ENCODE assay signal across 8 cellular contexts in genomic region chr11:69292221-69292648, GRCh38. TPM values are rescaled to one million over a fixed set of nuclear protein-coding genes. Genes with fewer than 3 reads are reported as not detected.
DNase-seq lines count a peak whose midpoint lies in the region; ATAC-seq and TF ChIP-seq lines count a peak whose summit lies in the region.

No MANE protein-coding gene starts in this region.

- CTCF ChIA-PET in activated CD8-positive, alpha-beta memory T cell treated with anti-CD3 and anti-CD28 coated beads, Interleukin-2, amount 10 ng/mL, durations not matched to agents 7 days and 5 days (lab: Charles Lee): interaction anchor here (0.6 to 3.0 kb wide), 15 partner anchors 14 to 378 kb away, joined by 3 to 18 read pairs (median 3); no protein-coding TSS in a partner anchor

- peaks cover 2% of the 10 kb centered on the region for H3K36me3 Mint-ChIP-seq in activated CD8-positive, alpha-beta memory T cell treated with anti-CD3 and anti-CD28 coated beads, Interleukin-2, amount 10 ng/mL, durations not matched to agents 7 days and 5 days

- no peak overlapping the region for H3K4me3 ChIP-seq in H7 (ENCODE audit: insufficient read depth, low read depth, low read length)

- no peaks in the 10 kb centered on the region for H3K36me3 ChIP-seq in H7 (replicated peaks; ENCODE audit: control insufficient read depth, insufficient read depth, low read length)

- H3K27ac ChIP-seq in 22Rv1: no peak overlapping the region

- H3K9me3 Mint-ChIP-seq in activated CD8-positive, alpha-beta memory T cell treated with anti-CD3 and anti-CD28 coated beads, Interleukin-2, amount 10 ng/mL, durations not matched to agents 7 days and 5 days (ENCODE audit: low read depth): no peaks in the 10 kb centered on the region

- DNase-seq in H7 (peak; percentile 89), erythroblast (lab: John Stamatoyannopoulos, UW) (peak; percentile 35 to 46), cerebellar nuclear complex (lab: John Stamatoyannopoulos, UW) (no peak), NCI-H345 (lab: John Stamatoyannopoulos, UW) (no peak)
- peak; percentile 60 for DNase-seq in activated CD8-positive, alpha-beta memory T cell treated with anti-CD3 and anti-CD28 coated beads, Interleukin-2, amount 10 ng/mL, durations not matched to agents 7 days and 5 days
- DNase-seq in stimulated activated CD4-positive, alpha-beta T cell treated with anti-CD3 and anti-CD28 coated beads, Interleukin-1b, Interleukin-23, amount 100 ng/mL, for 24 hours (ENCODE audit: low read depth in 4 of 4, low spot score in 1 of 4): peak in 3 of 4 experiments; percentile 32 to 41 (median 35)

- no peak overlapping the region for H3K27ac Mint-ChIP-seq in activated CD8-positive, alpha-beta memory T cell treated with anti-CD3 and anti-CD28 coated beads, Interleukin-2, amount 10 ng/mL, durations not matched to agents 7 days and 5 days

- TF ChIP-seq POLR2A in erythroblast (IDR thresholded peaks at IDR 0.05; ENCODE audit: low read length): no peak

- no peak for ATAC-seq in activated CD8-positive, alpha-beta memory T cell treated with anti-CD3 and anti-CD28 coated beads, Interleukin-2, amount 10 ng/mL, durations not matched to agents 7 days and 5 days
- no peak for ATAC-seq in HG02571 (IDR thresholded peaks at IDR 0.05; ENCODE audit: unreplicated experiment)

- H3K27me3 ChIP-seq in H7 (ENCODE audit: control insufficient read depth, insufficient read depth, low read length): no peaks in the 10 kb centered on the region

- TF ChIP-seq CTCF in 22Rv1 (IDR thresholded peaks at IDR 0.05): peak; percentile 74

- H3K27me3 Mint-ChIP-seq in activated CD8-positive, alpha-beta memory T cell treated with anti-CD3 and anti-CD28 coated beads, Interleukin-2, amount 10 ng/mL, durations not matched to agents 7 days and 5 days: peaks cover 9% of the 10 kb centered on the region

- H3K4me1 Mint-ChIP-seq in activated CD8-positive, alpha-beta memory T cell treated with anti-CD3 and anti-CD28 coated beads, Interleukin-2, amount 10 ng/mL, durations not matched to agents 7 days and 5 days: peaks cover 18% of the 10 kb centered on the region

- no peak overlapping the region for H3K4me3 Mint-ChIP-seq in activated CD8-positive, alpha-beta memory T cell treated with anti-CD3 and anti-CD28 coated beads, Interleukin-2, amount 10 ng/mL, durations not matched to agents 7 days and 5 days

RNA-seq across cellular contexts. Expression of gene MYEOV, which starts 1.7 kb away (rescaled TPM):
- total RNA-seq in H7 (2014; rRNA removed; shearing (Covaris generic)): 2.0 and 4.3 TPM in 2 replicates
- total RNA-seq in activated CD8-positive, alpha-beta memory T cell treated with anti-CD3 and anti-CD28 coated beads, Interleukin-2, amount 10 ng/mL, durations not matched to agents 7 days and 5 days: not detected

Comparison
In these comparisons a context has a peak if more than half of its experiments do, and no peak if none do; other contexts are left out.
1. DNase-seq: peak in H7 (single experiment), activated CD8-positive, alpha-beta memory T cell treated with anti-CD3 and anti-CD28 coated beads, Interleukin-2, amount 10 ng/mL, durations not matched to agents 7 days and 5 days (single experiment), erythroblast (2 of 2) and stimulated activated CD4-positive, alpha-beta T cell treated with anti-CD3 and anti-CD28 coated beads, Interleukin-1b, Interleukin-23, amount 100 ng/mL, for 24 hours (3 of 4); none in cerebellar nuclear complex (0 of 2) and NCI-H345 (single experiment).